Comparison of ENCODE assay signal across 14 cellular contexts in genomic region chr18:50424877-50425690, GRCh38. TPM values are rescaled to one million over a fixed set of nuclear protein-coding genes. Genes with fewer than 3 reads are reported as not detected.
DNase-seq lines count a peak whose midpoint lies in the region; ATAC-seq, FAIRE-seq and TF ChIP-seq lines count a peak whose summit lies in the region.
"Had no signal": no experiment of that assay in that cellular context is flagged by ENCODE, and none has a peak within 500 bp of the region (broad histone marks: within the 10 kb centered on the region; RNA-seq: fewer than 3 reads in every experiment).

No MANE protein-coding gene starts in this region.

- BruUV-seq in endothelial cell of umbilical vein (replicated peaks; lab: Mats Ljungman, UMichigan): no TSS peak

- H3K4me3 ChIP-seq in endothelial cell of umbilical vein (replicated peaks in 1 of 3; ENCODE audit: insufficient read depth in 1 of 3, low read depth in 1 of 3, low read length in 3 of 3): no peak overlapping the region
- no peak overlapping the region for H3K4me3 ChIP-seq in right lobe of liver
- H3K4me3 ChIP-seq in MG63: no peak overlapping the region

- POLR2A ChIA-PET in endothelial cell of umbilical vein (lab: Charles Lee): no interaction called here

- ATAC-seq in right lobe of liver (peak; percentile 68 to 82 (median 74)), GM19324 (IDR thresholded peaks at IDR 0.05; ENCODE audit: low FRiP score, unreplicated experiment) (no peak), GM21360 (IDR thresholded peaks at IDR 0.05; ENCODE audit: unreplicated experiment) (no peak)
- ATAC-seq: activated T-cell treated with anti-CD3 and anti-CD28 coated beads, Interleukin-2, amount 50 U/mL, for 72 hours; natural killer cell; Panc1 had no signal

- H2AFZ ChIP-seq in endothelial cell of umbilical vein (ENCODE audit: low read depth, low read length): no peak overlapping the region

- no peak for FAIRE-seq in endothelial cell of umbilical vein (lab: Jason Lieb, UNC)

- no peak overlapping the region for H3K4me2 ChIP-seq in endothelial cell of umbilical vein (ENCODE audit: insufficient read depth, low read length)

- H3K27ac ChIP-seq in endothelial cell of umbilical vein (ENCODE audit: insufficient read depth, low read depth, low read length) (no peak overlapping the region), right lobe of liver (no peak overlapping the region)
- H3K27ac ChIP-seq: C4-2B, WERI-Rb-1 had no signal

- H3K4me1 ChIP-seq in endothelial cell of umbilical vein (ENCODE audit: control insufficient read depth, extremely low read depth, insufficient read depth, low read length) (no peaks in the 10 kb centered on the region), right lobe of liver (no peaks in the 10 kb centered on the region)

- 33% methylated on average over 7 of the region's 7 CpGs for WGBS in right lobe of liver (ENCODE audit: insufficient coverage, low coverage, low lambda C conversion rate, missing lambda C conversion rate)

- TF ChIP-seq CTCF in endothelial cell of umbilical vein (IDR thresholded peaks at IDR 0.05; ENCODE audit: extremely low read depth in 1 of 2, insufficient read depth in 1 of 2, low read depth in 1 of 2, low read length in 2 of 2) (no peak), right lobe of liver (IDR thresholded peaks at IDR 0.05) (no peak)

- DNase-seq in DMS 273 treated with DMSO at 0.1 percent for 48 hours (lab: John Stamatoyannopoulos, UW) (peak; percentile 13), NCI-H2171 treated with DMSO at 0.1 percent for 48 hours (lab: John Stamatoyannopoulos, UW) (peak; percentile 65), endothelial cell of umbilical vein (ENCODE audit: low read depth, low spot score) (peak; percentile 63), right lobe of liver (peak in 1 of 3 donors; percentile 60), MG63 (no peak), NCI-H524 (lab: John Stamatoyannopoulos, UW) (no peak)
- DNase-seq: activated T-cell treated with anti-CD3 and anti-CD28 coated beads, Interleukin-2, amount 50 U/mL, for 72 hours; natural killer cell; NCI-H1694; WERI-Rb-1 had no signal

- no peaks in the 10 kb centered on the region for H3K9me1 ChIP-seq in endothelial cell of umbilical vein (replicated peaks; ENCODE audit: control insufficient read depth, extremely low read depth, insufficient read depth, low read length)

- intact Hi-C loops in endothelial cell of umbilical vein (cut with micrococcal nuclease): loop anchor here (5.0 to 10.0 kb wide), 3 partner anchors 68 to 420 kb away; no protein-coding TSS in a partner anchor
- intact Hi-C loops in right lobe of liver (cut with DNase I): no loop called here

- H3K36me3 ChIP-seq in endothelial cell of umbilical vein (ENCODE audit: control insufficient read depth in 2 of 2, extremely low read depth in 1 of 2, insufficient read depth in 2 of 2, low read length in 2 of 2) (no peaks in the 10 kb centered on the region), right lobe of liver (no peaks in the 10 kb centered on the region), MG63 (no peaks in the 10 kb centered on the region)
- H3K36me3 ChIP-seq: WERI-Rb-1 had no signal

- H3K27me3 ChIP-seq in endothelial cell of umbilical vein (ENCODE audit: control insufficient read depth in 2 of 2, insufficient read depth in 2 of 2, low read length in 2 of 2): peaks cover 2 to 4% of the 10 kb centered on the region in 2 experiments
- H3K27me3 ChIP-seq in right lobe of liver: no peaks in the 10 kb centered on the region
- no peaks in the 10 kb centered on the region for H3K27me3 ChIP-seq in MG63

- H4K20me1 ChIP-seq in endothelial cell of umbilical vein (replicated peaks; ENCODE audit: control insufficient read depth, extremely low read depth, insufficient read depth, low read length): no peaks in the 10 kb centered on the region

- H3K79me2 ChIP-seq in endothelial cell of umbilical vein (ENCODE audit: control insufficient read depth, insufficient read depth, low read length): no peaks in the 10 kb centered on the region

- dilution Hi-C loops in endothelial cell of umbilical vein (cut with MboI; ENCODE audit: extremely low pct_ligation_motif_present, low sequenced_read_pairs): no loop called here

- TF ChIP-seq POLR2A in endothelial cell of umbilical vein (IDR thresholded peaks at IDR 0.05; ENCODE audit: low read depth, low read length) (no peak), right lobe of liver (IDR thresholded peaks at IDR 0.05) (no peak)

- no peak overlapping the region for H3K9ac ChIP-seq in endothelial cell of umbilical vein (replicated peaks; ENCODE audit: extremely low read depth, insufficient read depth, low read length)

- H3K9me3 ChIP-seq in endothelial cell of umbilical vein (replicated peaks; ENCODE audit: control insufficient read depth, insufficient read depth, low read length) (no peaks in the 10 kb centered on the region), right lobe of liver (no peaks in the 10 kb centered on the region), MG63 (no peaks in the 10 kb centered on the region)

- CTCF ChIA-PET in endothelial cell of umbilical vein (lab: Charles Lee): no interaction called here

TF ChIP-seq in endothelial cell of umbilical vein, 7 proteins besides CTCF, POLR2A, EP300 and RAD21:
- no peak for TF ChIP-seq MYC (IDR thresholded peaks at IDR 0.05; ENCODE audit: low read depth, low read length)
- TF ChIP-seq GATA2 (IDR thresholded peaks at IDR 0.05; ENCODE audit: insufficient read depth, insufficient read length, low read depth, low read length): peak; percentile 43
- TF ChIP-seq FOS (IDR thresholded peaks at IDR 0.05; ENCODE audit: borderline replicate concordance, insufficient read depth, low read length): no peak

RNA-seq across cellular contexts. Expression of gene SKA1, which starts 50.2 kb away (rescaled TPM):
- total RNA-seq in endothelial cell of umbilical vein (21.9 and 23.9 TPM in 2 replicates), right lobe of liver (1 to 10 TPM in 2 of 6 experiments, under 1 TPM in 3, not detected in 1; 0.15 to 1.5 (median 0.75) TPM)
- polyA plus RNA-seq in endothelial cell of umbilical vein: 6.9 and 8.7 TPM in 2 replicates
- 11.9 and 13.8 TPM in 2 replicates for polyA plus RNA-seq in endothelial cell of umbilical vein (2011; cell fraction: cytosol; rRNA removed)
- 4.7 and 7.1 TPM in 2 replicates for polyA plus RNA-seq in endothelial cell of umbilical vein (2011; cell fraction: nucleus; rRNA removed)
- polyA plus RNA-seq in endothelial cell of umbilical vein (2012): 4.6 and 12.7 TPM in 2 replicates
- polyA minus RNA-seq in endothelial cell of umbilical vein: 5.8 and 6.0 TPM in 2 replicates
- 17.7 TPM for polyA minus RNA-seq in endothelial cell of umbilical vein (2011; cell fraction: cytosol; rRNA and poly(A)+ RNA removed)
- polyA minus RNA-seq in endothelial cell of umbilical vein (2011; cell fraction: nucleus; rRNA and poly(A)+ RNA removed): 2.8 and 3.7 TPM in 2 replicates
- total RNA-seq in MG63 (2014; rRNA removed; shearing (Covaris generic); ENCODE audit: low replicate concordance): 33.2 and 42.0 TPM in 2 replicates

Comparison
In these comparisons a context has a peak if more than half of its experiments do, and no peak if none do; other contexts are left out.
1. DNase-seq: peak in DMS 273 treated with DMSO at 0.1 percent for 48 hours (single experiment), NCI-H2171 treated with DMSO at 0.1 percent for 48 hours (single experiment) and endothelial cell of umbilical vein (single experiment); none in MG63 (single experiment) and NCI-H524 (0 of 2).
2. ATAC-seq: peak in right lobe of liver (4 of 4); none in GM19324 (single experiment) and GM21360 (single experiment).